1 cellular context compared by ENCODE assay signal in the genomic region with DNA sequence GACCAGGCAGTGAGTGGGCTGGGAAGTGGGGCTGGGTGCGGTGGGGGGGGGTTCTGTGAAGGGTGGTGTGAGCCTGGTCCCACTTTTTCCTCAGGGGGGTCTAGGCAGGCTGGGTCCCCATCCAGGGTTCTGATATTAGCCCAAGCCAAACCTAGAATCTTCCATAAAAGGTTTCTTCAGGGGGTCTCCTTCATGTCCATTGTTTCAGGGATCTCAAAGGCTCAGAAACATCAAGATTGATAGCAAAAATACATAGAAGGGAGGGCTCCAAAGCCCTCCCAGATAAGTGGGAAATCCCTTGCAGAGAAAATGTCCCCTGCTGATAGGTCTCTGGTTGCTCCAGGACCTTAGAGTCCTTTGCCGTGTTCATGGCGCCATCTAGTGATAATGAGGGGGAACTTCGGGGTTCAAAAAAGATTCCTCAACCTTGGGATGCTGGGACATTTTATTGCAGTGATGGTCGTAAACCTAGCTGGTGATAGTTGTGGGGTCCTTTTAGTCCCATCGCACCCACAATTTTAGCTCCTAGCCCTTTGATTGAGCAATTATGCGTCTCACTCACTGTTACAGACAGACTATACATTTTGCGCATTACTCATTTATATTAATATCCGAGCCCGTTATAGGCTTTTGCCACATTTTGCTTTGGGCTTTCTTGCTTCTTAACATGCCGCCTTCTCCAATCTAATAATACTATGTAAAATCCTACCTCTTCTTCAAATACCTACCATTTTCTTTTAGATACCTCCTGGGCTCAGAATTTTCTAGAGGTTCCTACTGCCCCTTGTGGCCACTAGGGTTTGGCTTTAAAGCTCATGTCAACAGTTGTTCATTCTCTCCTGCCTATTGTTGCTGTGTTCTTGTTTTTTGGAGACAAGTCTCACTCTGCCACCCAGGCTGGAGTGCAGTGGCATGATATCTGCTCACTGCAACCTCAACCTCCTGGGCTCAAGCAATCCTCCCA.
A peak's percentile ranks its signal among the peaks of the same experiment; 100 is the strongest.
TF ChIP-seq lines count a peak whose summit lies in the region.

No MANE protein-coding gene starts in this region.

TF ChIP-seq in GM12878, 131 proteins besides CTCF, POLR2A, EP300 and RAD21 (continued from another document):
- TF ChIP-seq, protein P1, sequence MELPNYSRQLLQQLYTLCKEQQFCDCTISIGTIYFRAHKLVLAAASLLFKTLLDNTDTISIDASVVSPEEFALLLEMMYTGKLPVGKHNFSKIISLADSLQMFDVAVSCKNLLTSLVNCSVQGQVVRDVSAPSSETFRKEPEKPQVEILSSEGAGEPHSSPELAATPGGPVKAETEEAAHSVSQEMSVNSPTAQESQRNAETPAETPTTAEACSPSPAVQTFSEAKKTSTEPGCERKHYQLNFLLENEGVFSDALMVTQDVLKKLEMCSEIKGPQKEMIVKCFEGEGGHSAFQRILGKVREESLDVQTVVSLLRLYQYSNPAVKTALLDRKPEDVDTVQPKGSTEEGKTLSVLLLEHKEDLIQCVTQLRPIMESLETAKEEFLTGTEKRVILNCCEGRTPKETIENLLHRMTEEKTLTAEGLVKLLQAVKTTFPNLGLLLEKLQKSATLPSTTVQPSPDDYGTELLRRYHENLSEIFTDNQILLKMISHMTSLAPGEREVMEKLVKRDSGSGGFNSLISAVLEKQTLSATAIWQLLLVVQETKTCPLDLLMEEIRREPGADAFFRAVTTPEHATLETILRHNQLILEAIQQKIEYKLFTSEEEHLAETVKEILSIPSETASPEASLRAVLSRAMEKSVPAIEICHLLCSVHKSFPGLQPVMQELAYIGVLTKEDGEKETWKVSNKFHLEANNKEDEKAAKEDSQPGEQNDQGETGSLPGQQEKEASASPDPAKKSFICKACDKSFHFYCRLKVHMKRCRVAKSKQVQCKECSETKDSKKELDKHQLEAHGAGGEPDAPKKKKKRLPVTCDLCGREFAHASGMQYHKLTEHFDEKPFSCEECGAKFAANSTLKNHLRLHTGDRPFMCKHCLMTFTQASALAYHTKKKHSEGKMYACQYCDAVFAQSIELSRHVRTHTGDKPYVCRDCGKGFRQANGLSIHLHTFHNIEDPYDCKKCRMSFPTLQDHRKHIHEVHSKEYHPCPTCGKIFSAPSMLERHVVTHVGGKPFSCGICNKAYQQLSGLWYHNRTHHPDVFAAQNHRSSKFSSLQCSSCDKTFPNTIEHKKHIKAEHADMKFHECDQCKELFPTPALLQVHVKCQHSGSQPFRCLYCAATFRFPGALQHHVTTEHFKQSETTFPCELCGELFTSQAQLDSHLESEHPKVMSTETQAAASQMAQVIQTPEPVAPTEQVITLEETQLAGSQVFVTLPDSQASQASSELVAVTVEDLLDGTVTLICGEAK (IDR thresholded peaks at IDR 0.05; ENCODE audit: borderline replicate concordance), result no peak
- TF ChIP-seq RB1 (IDR thresholded peaks at IDR 0.05; ENCODE audit: borderline replicate concordance) (peak; percentile 60; the same call in 1 of the 2 replicates), SMARCA5 (IDR thresholded peaks at IDR 0.05) (no peak), YY1 (IDR thresholded peaks at IDR 0.05; ENCODE audit: low read depth, low read length) (peak; percentile 82), MTA3 (IDR thresholded peaks at IDR 0.05; ENCODE audit: borderline replicate concordance, low read length) (no peak), ZNF207 (IDR thresholded peaks at IDR 0.05; ENCODE audit: borderline replicate concordance) (0 out of 2 replicates have a peak, but pooled peaks have one; percentile 46), ETV6 (conservative IDR thresholded peaks at IDR 0.05 in 1 of 2, IDR thresholded peaks at IDR 0.05 in 1 of 2; ENCODE audit: borderline replicate concordance in 1 of 2, low read depth in 1 of 2) (no peak), CHD2 (IDR thresholded peaks at IDR 0.05; ENCODE audit: borderline replicate concordance, low read depth, low read length) (no peak), CBX5 (IDR thresholded peaks at IDR 0.05; ENCODE audit: low read depth) (no peak), TCF7 (IDR thresholded peaks at IDR 0.05; ENCODE audit: borderline replicate concordance) (no peak), RUNX3 (IDR thresholded peaks at IDR 0.05; ENCODE audit: low read length) (no peak), NKRF (conservative IDR thresholded peaks at IDR 0.05) (no peak), FOXM1 (IDR thresholded peaks at IDR 0.05; ENCODE audit: low read depth, low read length) (peak; percentile 14; the same call in 1 of the 2 replicates), SMC3 (IDR thresholded peaks at IDR 0.05; ENCODE audit: borderline replicate concordance, low read length) (peak; percentile 87), BHLHE40 (IDR thresholded peaks at IDR 0.05; ENCODE audit: borderline replicate concordance in 1 of 2, low read depth in 2 of 2, low read length in 1 of 2) (0 out of 4 replicates have a peak, but pooled peaks of 1 of the 2 experiments have one; percentile 4), ZBTB33 (IDR thresholded peaks at IDR 0.05) (no peak), IRF4 (IDR thresholded peaks at IDR 0.05; ENCODE audit: low read depth, low read length) (0 out of 2 replicates have a peak, but pooled peaks have one; percentile 13), STAT1 (conservative IDR thresholded peaks at IDR 0.05) (0 out of 2 replicates have a peak, but pooled peaks have one; percentile 38), SUPT20H (IDR thresholded peaks at IDR 0.05; ENCODE audit: borderline replicate concordance, control insufficient read depth, low read depth, low read length) (no peak), SMAD5 (IDR thresholded peaks at IDR 0.05; ENCODE audit: low read depth) (no peak), RELA (IDR thresholded peaks at IDR 0.05; ENCODE audit: borderline replicate concordance, partially characterized antibody) (peak; percentile 41), EZH2 (IDR thresholded peaks at IDR 0.05; ENCODE audit: borderline replicate concordance, control insufficient read depth, low read depth, low read length) (no peak), IKZF1 (conservative IDR thresholded peaks at IDR 0.05) (no peak), MLLT1 (IDR thresholded peaks at IDR 0.05) (no peak), CHD1 (IDR thresholded peaks at IDR 0.05; ENCODE audit: low read depth, low read length) (no peak)
